In the genomic region with DNA sequence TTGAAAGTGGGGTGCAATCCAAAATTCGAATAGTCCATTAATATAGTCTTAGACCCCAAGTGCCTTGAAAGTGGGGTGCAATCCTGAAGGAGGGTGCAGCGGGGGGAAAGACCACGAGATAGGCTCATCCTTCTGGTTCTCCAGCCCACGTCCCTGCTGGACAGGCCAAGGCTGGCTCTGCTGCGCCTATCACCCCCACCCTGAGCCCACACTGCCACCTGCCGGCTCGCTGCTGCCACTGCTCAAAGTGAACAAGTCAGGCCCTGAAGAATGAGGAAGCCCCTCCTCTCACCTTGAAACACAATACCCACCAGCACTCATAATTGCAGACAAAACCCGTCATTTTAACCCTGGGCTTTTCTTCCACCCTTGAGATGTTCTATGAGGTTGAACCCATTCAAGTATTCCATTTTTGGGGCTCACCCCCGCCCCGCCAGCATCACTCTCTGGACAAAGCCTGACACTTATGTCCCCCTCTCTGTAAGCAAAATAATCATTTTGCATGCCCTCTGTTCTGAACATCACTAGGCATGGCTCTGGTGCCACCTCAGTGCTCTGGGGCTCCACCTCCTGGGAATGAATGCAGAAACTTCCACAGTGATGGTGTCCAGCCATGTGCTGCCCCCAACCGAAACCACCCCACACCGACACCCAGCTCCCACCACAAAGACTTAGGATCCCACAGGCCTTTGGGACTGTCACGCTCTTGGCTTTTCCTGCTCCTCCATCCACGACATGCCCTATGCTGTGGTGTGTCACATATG, we compare ENCODE assay signal across 8 cellular contexts. TPM values are rescaled to one million over a fixed set of nuclear protein-coding genes. Genes with fewer than 3 reads are reported as not detected.
DNase-seq lines count a peak whose midpoint lies in the region; ATAC-seq and TF ChIP-seq lines count a peak whose summit lies in the region.

No MANE protein-coding gene starts in this region.

- DNase-seq in AG04449 (ENCODE audit: low read depth, low spot score) (no peak), NOMO-1 (lab: John Stamatoyannopoulos, UW; ENCODE audit: unreplicated experiment in 2 of 2) (peak; percentile 71 to 84), endodermal cell (peak; percentile 96), middle frontal gyrus (ENCODE audit: extremely low spot score, low spot score) (peak; percentile 39)
- peak; percentile 44 to 65 (median 61) for DNase-seq in activated CD8-positive, alpha-beta memory T cell treated with anti-CD3 and anti-CD28 coated beads for 48 hours (ENCODE audit: low read depth in 2 of 3, low spot score in 2 of 3)
- DNase-seq in stimulated activated CD8-positive, alpha-beta memory T cell treated with anti-CD3 and anti-CD28 coated beads, Interleukin-4, amount 100 ng/mL, for 4 hours (ENCODE audit: low read depth in 2 of 2, low spot score in 1 of 2), result peak; percentile 46 to 49

- H3K36me3 ChIP-seq in endodermal cell (ENCODE audit: control insufficient read depth, insufficient read depth, low read length), result no peaks in the 10 kb centered on the region

- H3K27ac Mint-ChIP-seq in endodermal cell, result peak overlapping the region; percentile 52

- POLR2A ChIA-PET in AG04449 (lab: Yijun Ruan, JAX), result no interaction called here

- peaks cover 3% of the 10 kb centered on the region for H3K4me1 Mint-ChIP-seq in endodermal cell

- H3K4me1 ChIP-seq in endodermal cell (ENCODE audit: control insufficient read depth, insufficient read depth, low read length), result no peaks in the 10 kb centered on the region

- no peaks in the 10 kb centered on the region for H3K36me3 Mint-ChIP-seq in endodermal cell (ENCODE audit: low read depth)

- H3K27me3 ChIP-seq in endodermal cell (ENCODE audit: control insufficient read depth, insufficient read depth, low read length, poor library complexity, severe bottlenecking), result no peaks in the 10 kb centered on the region

- H3K27ac ChIP-seq in endodermal cell (ENCODE audit: low read depth, low read length), result no peak overlapping the region

- H3K27me3 Mint-ChIP-seq in endodermal cell (ENCODE audit: insufficient read depth), result peaks cover 3% of the 10 kb centered on the region

- WGBS in endodermal cell (ENCODE audit: insufficient coverage in 1 of 2, insufficient read length in 1 of 2), 2 experiments, result 42 to 91% methylated on average over 4 to 14 of the region's 14 CpGs

- H3K4me3 ChIP-seq in AG04449 (ENCODE audit: low read depth, low read length) (no peak overlapping the region), endodermal cell (ENCODE audit: low read length) (no peak overlapping the region)

- peak; percentile 44 for ATAC-seq in GM18499 (IDR thresholded peaks at IDR 0.05; ENCODE audit: insufficient read depth, unreplicated experiment)
- ATAC-seq in HG03378 (IDR thresholded peaks at IDR 0.05; ENCODE audit: unreplicated experiment), result peak; percentile 60

- peaks cover 5% of the 10 kb centered on the region for H3K9me3 Mint-ChIP-seq in endodermal cell

- H3K9me3 ChIP-seq in endodermal cell (ENCODE audit: control insufficient read depth, low read length), result no peaks in the 10 kb centered on the region

- TF ChIP-seq CTCF in AG04449 (IDR thresholded peaks at IDR 0.05; ENCODE audit: insufficient read depth, low read length, missing control alignments) (peak; percentile 99), endodermal cell (conservative IDR thresholded peaks at IDR 0.05) (peak; percentile 94)

- H3K9ac ChIP-seq in endodermal cell (ENCODE audit: extremely low read depth, low read length, poor library complexity, severe bottlenecking), result no peak overlapping the region

- CTCF ChIA-PET in AG04449 (lab: Yijun Ruan, JAX), result interaction anchor here (0.6 to 15.2 kb wide), 14 partner anchors 11 to 128 kb away, joined by 3 to 273 read pairs (median 6); no protein-coding TSS in a partner anchor

- H3K4me3 Mint-ChIP-seq in endodermal cell, result no peak overlapping the region

RNA-seq across cellular contexts. Expression of a gene that starts 56.8 kb away (rescaled TPM):
- total RNA-seq in endodermal cell, result under 1 TPM in 1 of 2 donors, not detected in 1; 0.18 TPM
- polyA plus RNA-seq in endodermal cell (2013, experiment 1 of 2), result 0.61 TPM
- polyA plus RNA-seq in endodermal cell (2013, experiment 2 of 2), result 0.33 TPM
